3 cellular contexts compared by ENCODE assay signal in genomic region chr6:102051001-102051400, GRCh38.
"Had no signal": no experiment of that assay in that cellular context is flagged by ENCODE, and none has a peak within 500 bp of the region (broad histone marks: within the 10 kb centered on the region; RNA-seq: fewer than 3 reads in every experiment).

No MANE protein-coding gene starts in this region.

- DNase-seq: GDM1, GF-D8 had no signal

- H3K4me3 ChIP-seq: GM12878 had no signal

- ATAC-seq: GM12878 had no signal
